In the genomic region with DNA sequence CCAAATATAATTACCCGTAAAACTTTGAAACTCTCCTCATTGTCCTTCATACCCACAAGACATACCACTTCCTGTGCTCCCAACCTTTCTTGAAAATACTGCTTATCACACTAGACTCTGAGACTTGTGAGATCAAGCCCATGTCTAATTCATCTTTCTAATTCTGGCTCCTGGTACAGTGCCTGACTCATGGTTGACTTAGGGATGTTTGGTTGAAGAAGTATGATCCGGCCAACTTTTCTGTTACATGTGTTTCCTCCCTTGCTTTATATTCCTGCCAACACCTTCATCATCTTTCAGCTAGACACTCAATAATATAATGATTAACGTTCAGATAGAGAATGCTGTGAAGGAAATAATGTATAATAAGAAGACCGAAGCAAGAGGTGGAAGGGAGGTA, we compare ENCODE assay signal across 27 cellular contexts.
"Had no signal": no experiment of that assay in that cellular context is flagged by ENCODE, and none has a peak within 500 bp of the region (broad histone marks: within the 10 kb centered on the region; RNA-seq: fewer than 3 reads in every experiment).

No MANE protein-coding gene starts in this region.

- ATAC-seq: effector memory CD8-positive, alpha-beta T cell; gastrocnemius medialis; heart right ventricle; left cardiac atrium; left lung; left ventricle myocardium superior; lower lobe of right lung; mucosa of descending colon had no signal

- H3K27ac ChIP-seq: coronary artery, dorsolateral prefrontal cortex, esophagus muscularis mucosa, gastrocnemius medialis, heart right ventricle, left lung, lower lobe of right lung had no signal

- H3K4me3 ChIP-seq: coronary artery, dorsolateral prefrontal cortex, esophagus muscularis mucosa, gastrocnemius medialis, heart right ventricle, left lung, lower lobe of right lung, mucosa of descending colon had no signal

- FAIRE-seq: colon, endometrium, endothelial cell of umbilical vein, islet of Langerhans, keratinocyte had no signal

- DNase-seq: dermis blood vessel endothelial cell; dorsolateral prefrontal cortex; effector CD8-positive, alpha-beta T cell; effector memory CD8-positive, alpha-beta T cell; endodermal cell; foreskin fibroblast; foreskin melanocyte; gastrocnemius medialis; glutamatergic neuron; head of caudate nucleus; heart right ventricle; hippocampal formation; left cardiac atrium; left lung; left ventricle myocardium superior; lower lobe of right lung; mesenchymal stem cell; mucosa of descending colon; naive B cell had no signal

- H3K36me3 ChIP-seq: esophagus muscularis mucosa, gastrocnemius medialis, heart right ventricle, left lung, lower lobe of right lung had no signal

- H3K4me1 Mint-ChIP-seq: endodermal cell, mesothelial cell of epicardium, naive B cell had no signal

- H3K27ac Mint-ChIP-seq: effector memory CD8-positive, alpha-beta T cell; endodermal cell; mesothelial cell of epicardium; naive B cell had no signal

- H3K4me1 ChIP-seq: esophagus muscularis mucosa, gastrocnemius medialis, heart right ventricle, left lung, lower lobe of right lung had no signal

- H3K4me3 Mint-ChIP-seq: effector memory CD8-positive, alpha-beta T cell; endodermal cell; mesothelial cell of epicardium; naive B cell had no signal

- H3K27me3 ChIP-seq: esophagus muscularis mucosa, gastrocnemius medialis, heart right ventricle, left lung had no signal
